In the genomic region with DNA sequence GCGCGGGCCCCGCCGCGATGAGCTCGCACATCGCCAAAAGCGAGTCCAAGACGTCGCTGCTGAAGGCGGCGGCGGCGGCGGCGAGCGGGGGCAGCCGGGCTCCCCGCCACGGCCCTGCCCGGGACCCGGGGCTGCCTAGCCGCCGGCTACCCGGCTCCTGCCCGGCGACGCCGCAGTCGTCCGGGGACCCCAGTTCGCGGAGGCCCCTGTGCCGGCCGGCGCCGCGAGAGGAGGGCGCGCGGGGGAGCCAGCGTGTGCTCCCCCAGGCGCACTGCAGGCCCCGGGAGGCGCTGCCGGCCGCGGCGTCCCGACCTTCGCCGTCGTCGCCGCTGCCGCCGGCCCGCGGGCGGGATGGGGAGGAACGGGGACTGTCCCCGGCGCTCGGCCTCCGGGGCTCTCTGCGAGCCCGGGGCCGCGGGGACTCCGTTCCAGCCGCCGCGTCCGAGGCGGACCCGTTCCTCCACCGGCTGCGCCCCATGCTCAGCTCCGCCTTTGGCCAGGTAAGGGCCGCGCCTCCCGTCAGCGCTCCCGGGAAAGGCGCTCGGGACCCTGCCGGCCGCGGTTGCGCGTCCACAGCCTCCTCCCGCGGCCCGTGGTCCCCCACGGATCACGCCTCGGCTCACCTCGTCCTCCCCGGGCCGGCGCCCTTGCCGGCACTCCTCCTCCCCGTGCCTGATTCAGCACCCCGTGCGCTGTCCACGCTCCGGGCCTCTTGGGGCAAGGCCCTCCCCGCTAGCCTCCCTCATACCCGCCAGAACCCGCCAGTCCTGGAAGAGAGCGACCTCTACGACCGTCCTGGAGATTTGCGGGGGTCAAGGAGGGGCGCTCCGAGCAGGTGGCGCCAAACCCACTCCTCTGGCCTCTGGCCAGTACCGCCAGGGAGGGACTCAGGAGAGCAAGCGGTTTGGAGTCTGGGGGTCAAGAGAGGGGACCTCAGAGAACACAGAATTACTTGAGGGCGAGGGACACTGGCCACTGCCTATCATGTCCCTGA, we compare ENCODE assay signal across 1 cellular context.
TF ChIP-seq lines count a peak whose summit lies in the region.

No MANE protein-coding gene starts in this region.

TF ChIP-seq in HepG2, 621 proteins besides CTCF, POLR2A, EP300 and RAD21 (continued from another document):
- TF ChIP-seq, protein P1, sequence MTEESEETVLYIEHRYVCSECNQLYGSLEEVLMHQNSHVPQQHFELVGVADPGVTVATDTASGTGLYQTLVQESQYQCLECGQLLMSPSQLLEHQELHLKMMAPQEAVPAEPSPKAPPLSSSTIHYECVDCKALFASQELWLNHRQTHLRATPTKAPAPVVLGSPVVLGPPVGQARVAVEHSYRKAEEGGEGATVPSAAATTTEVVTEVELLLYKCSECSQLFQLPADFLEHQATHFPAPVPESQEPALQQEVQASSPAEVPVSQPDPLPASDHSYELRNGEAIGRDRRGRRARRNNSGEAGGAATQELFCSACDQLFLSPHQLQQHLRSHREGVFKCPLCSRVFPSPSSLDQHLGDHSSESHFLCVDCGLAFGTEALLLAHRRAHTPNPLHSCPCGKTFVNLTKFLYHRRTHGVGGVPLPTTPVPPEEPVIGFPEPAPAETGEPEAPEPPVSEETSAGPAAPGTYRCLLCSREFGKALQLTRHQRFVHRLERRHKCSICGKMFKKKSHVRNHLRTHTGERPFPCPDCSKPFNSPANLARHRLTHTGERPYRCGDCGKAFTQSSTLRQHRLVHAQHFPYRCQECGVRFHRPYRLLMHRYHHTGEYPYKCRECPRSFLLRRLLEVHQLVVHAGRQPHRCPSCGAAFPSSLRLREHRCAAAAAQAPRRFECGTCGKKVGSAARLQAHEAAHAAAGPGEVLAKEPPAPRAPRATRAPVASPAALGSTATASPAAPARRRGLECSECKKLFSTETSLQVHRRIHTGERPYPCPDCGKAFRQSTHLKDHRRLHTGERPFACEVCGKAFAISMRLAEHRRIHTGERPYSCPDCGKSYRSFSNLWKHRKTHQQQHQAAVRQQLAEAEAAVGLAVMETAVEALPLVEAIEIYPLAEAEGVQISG (CRISPR knock-in tag; IDR thresholded peaks at IDR 0.05): 0 out of 2 replicates have a peak, but pooled peaks have one; percentile 10
- no peak for TF ChIP-seq RFXAP (CRISPR knock-in tag; IDR thresholded peaks at IDR 0.05; ENCODE audit: borderline replicate concordance)
- TF ChIP-seq, protein P2, sequence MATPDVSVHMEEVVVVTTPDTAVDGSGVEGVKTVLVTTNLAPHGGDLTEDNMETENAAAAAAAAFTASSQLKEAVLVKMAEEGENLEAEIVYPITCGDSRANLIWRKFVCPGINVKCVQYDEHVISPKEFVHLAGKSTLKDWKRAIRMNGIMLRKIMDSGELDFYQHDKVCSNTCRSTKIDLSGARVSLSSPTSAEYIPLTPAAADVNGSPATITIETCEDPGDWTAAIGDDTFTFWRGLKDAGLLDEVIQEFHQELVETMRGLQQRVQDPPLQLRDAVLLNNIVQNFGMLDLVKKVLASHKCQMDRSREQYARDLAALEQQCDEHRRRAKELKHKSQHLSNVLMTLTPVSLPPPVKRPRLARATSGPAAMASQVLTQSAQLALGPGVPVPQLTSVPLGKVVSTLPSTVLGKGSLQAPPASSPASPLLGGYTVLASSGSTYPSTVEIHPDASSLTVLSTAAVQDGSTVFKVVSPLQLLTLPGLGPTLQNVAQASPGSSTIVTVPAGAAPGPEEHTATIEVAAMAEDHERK (CRISPR knock-in tag; IDR thresholded peaks at IDR 0.05; ENCODE audit: low read depth): no peak
- TF ChIP-seq, protein P3, sequence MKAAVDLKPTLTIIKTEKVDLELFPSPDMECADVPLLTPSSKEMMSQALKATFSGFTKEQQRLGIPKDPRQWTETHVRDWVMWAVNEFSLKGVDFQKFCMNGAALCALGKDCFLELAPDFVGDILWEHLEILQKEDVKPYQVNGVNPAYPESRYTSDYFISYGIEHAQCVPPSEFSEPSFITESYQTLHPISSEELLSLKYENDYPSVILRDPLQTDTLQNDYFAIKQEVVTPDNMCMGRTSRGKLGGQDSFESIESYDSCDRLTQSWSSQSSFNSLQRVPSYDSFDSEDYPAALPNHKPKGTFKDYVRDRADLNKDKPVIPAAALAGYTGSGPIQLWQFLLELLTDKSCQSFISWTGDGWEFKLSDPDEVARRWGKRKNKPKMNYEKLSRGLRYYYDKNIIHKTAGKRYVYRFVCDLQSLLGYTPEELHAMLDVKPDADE (CRISPR knock-in tag; IDR thresholded peaks at IDR 0.05): no peak
- 0 out of 2 replicates have a peak, but pooled peaks have one; percentile 55 for TF ChIP-seq MED13 (CRISPR knock-in tag; IDR thresholded peaks at IDR 0.05)
- TF ChIP-seq RBM22 (optimal IDR thresholded peaks at IDR 0.05; ENCODE audit: low read length): no peak
- TF ChIP-seq CCDC6 (CRISPR knock-in tag; IDR thresholded peaks at IDR 0.05): no peak
- TF ChIP-seq PAX8 (CRISPR knock-in tag; IDR thresholded peaks at IDR 0.05; ENCODE audit: borderline replicate concordance): no peak
- no peak for TF ChIP-seq ZNF12 (CRISPR knock-in tag; IDR thresholded peaks at IDR 0.05)
- TF ChIP-seq ARNTL (CRISPR knock-in tag; IDR thresholded peaks at IDR 0.05): no peak
- 0 out of 2 replicates have a peak, but pooled peaks have one; percentile 10 for TF ChIP-seq ETV5 (CRISPR knock-in tag; IDR thresholded peaks at IDR 0.05; ENCODE audit: borderline replicate concordance)
- TF ChIP-seq ZNF674 (CRISPR knock-in tag; IDR thresholded peaks at IDR 0.05; ENCODE audit: low read depth): no peak
- TF ChIP-seq SAP130 (CRISPR knock-in tag; IDR thresholded peaks at IDR 0.05; ENCODE audit: low read depth): peak; percentile 63
- no peak for TF ChIP-seq ASH2L (IDR thresholded peaks at IDR 0.05; ENCODE audit: insufficient read length, low read depth, low read length)
- TF ChIP-seq, protein P4, sequence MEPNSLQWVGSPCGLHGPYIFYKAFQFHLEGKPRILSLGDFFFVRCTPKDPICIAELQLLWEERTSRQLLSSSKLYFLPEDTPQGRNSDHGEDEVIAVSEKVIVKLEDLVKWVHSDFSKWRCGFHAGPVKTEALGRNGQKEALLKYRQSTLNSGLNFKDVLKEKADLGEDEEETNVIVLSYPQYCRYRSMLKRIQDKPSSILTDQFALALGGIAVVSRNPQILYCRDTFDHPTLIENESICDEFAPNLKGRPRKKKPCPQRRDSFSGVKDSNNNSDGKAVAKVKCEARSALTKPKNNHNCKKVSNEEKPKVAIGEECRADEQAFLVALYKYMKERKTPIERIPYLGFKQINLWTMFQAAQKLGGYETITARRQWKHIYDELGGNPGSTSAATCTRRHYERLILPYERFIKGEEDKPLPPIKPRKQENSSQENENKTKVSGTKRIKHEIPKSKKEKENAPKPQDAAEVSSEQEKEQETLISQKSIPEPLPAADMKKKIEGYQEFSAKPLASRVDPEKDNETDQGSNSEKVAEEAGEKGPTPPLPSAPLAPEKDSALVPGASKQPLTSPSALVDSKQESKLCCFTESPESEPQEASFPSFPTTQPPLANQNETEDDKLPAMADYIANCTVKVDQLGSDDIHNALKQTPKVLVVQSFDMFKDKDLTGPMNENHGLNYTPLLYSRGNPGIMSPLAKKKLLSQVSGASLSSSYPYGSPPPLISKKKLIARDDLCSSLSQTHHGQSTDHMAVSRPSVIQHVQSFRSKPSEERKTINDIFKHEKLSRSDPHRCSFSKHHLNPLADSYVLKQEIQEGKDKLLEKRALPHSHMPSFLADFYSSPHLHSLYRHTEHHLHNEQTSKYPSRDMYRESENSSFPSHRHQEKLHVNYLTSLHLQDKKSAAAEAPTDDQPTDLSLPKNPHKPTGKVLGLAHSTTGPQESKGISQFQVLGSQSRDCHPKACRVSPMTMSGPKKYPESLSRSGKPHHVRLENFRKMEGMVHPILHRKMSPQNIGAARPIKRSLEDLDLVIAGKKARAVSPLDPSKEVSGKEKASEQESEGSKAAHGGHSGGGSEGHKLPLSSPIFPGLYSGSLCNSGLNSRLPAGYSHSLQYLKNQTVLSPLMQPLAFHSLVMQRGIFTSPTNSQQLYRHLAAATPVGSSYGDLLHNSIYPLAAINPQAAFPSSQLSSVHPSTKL (CRISPR knock-in tag; IDR thresholded peaks at IDR 0.05): peak; percentile 28; the same call in 1 of the 2 replicates
- no peak for TF ChIP-seq HMG20A (CRISPR knock-in tag; IDR thresholded peaks at IDR 0.05; ENCODE audit: borderline replicate concordance)
- no peak for TF ChIP-seq JUN (CRISPR knock-in tag; IDR thresholded peaks at IDR 0.05)
- 0 out of 2 replicates have a peak, but pooled peaks have one; percentile 20 for TF ChIP-seq SKIL (CRISPR knock-in tag; IDR thresholded peaks at IDR 0.05; ENCODE audit: borderline replicate concordance)
- no peak for TF ChIP-seq MAZ (IDR thresholded peaks at IDR 0.05; ENCODE audit: borderline replicate concordance, low read depth, low read length)
- TF ChIP-seq MAZ (CRISPR knock-in tag; IDR thresholded peaks at IDR 0.05; ENCODE audit: low read depth): 0 out of 2 replicates have a peak, but pooled peaks have one; percentile 3
- TF ChIP-seq SIN3A (IDR thresholded peaks at IDR 0.05; ENCODE audit: borderline replicate concordance, low read depth, low read length): peak; percentile 40; the same call in 1 of the 2 replicates
- no peak for TF ChIP-seq FOXK2 (IDR thresholded peaks at IDR 0.05)
- 0 out of 2 replicates have a peak, but pooled peaks have one; percentile 29 for TF ChIP-seq ZNF331 (CRISPR knock-in tag; IDR thresholded peaks at IDR 0.05)
- TF ChIP-seq ZNF142 (CRISPR knock-in tag; IDR thresholded peaks at IDR 0.05): no peak
- no peak for TF ChIP-seq MEIS1 (CRISPR knock-in tag; IDR thresholded peaks at IDR 0.05; ENCODE audit: borderline replicate concordance)
